In genomic region chr4:164177186-164177585, GRCh38 we compare ENCODE assay signal across 21 cellular contexts.
"Had no signal": no experiment of that assay in that cellular context is flagged by ENCODE, and none has a peak within 500 bp of the region (broad histone marks: within the 10 kb centered on the region; RNA-seq: fewer than 3 reads in every experiment).

No MANE protein-coding gene starts in this region.

- H3K36me3 Mint-ChIP-seq: activated naive CD4-positive, alpha-beta T cell treated with anti-CD3 and anti-CD28 coated beads, Interleukin-2, amount 50 U/mL, for 24 hours; mesothelial cell of epicardium had no signal

- H3K36me3 ChIP-seq: breast epithelium, left ventricle myocardium inferior, prostate gland, tibial nerve had no signal

- H3K4me1 Mint-ChIP-seq: activated naive CD4-positive, alpha-beta T cell treated with anti-CD3 and anti-CD28 coated beads, Interleukin-2, amount 50 U/mL, for 24 hours; mesothelial cell of epicardium; nephron progenitor cell had no signal

- H3K27me3 ChIP-seq: breast epithelium, tibial nerve had no signal

- H3K4me1 ChIP-seq: breast epithelium, left ventricle myocardium inferior, prostate gland, tibial nerve had no signal

- DNase-seq: activated CD4-positive, alpha-beta T cell treated with anti-CD3 and anti-CD28 coated beads for 1 hour; activated gamma-delta T cell treated with Interleukin-2 at 50 U/mL for 16 hours; activated T-cell treated with anti-CD3 and anti-CD28 coated beads, Interleukin-2, amount 50 U/mL, for 1 hour; aorta; effector CD4-positive, alpha-beta T cell; erythroblast; foreskin fibroblast; kidney glomerular epithelial cell; left ventricle myocardium inferior; nephron progenitor cell; right cardiac atrium; stimulated activated CD4-positive, alpha-beta T cell treated with anti-CD3 and anti-CD28 coated beads, Interleukin-12 subunit alpha, Interleukin-12 subunit beta, amount 100 ng/mL, for 4 hours; stimulated activated CD4-positive, alpha-beta T cell treated with anti-CD3 and anti-CD28 coated beads, Interleukin-4, amount 100 ng/mL, for 4 hours; stimulated activated naive CD8-positive, alpha-beta T cell treated with anti-CD3 and anti-CD28 coated beads, Interleukin-15, Interleukin-2, amounts not matched to agents 100 U/mL and 50 U/mL, for 24 hours; T-helper 1 cell had no signal

- H3K27me3 Mint-ChIP-seq: activated naive CD4-positive, alpha-beta T cell treated with anti-CD3 and anti-CD28 coated beads, Interleukin-2, amount 50 U/mL, for 24 hours had no signal

- H3K27ac ChIP-seq: breast epithelium, coronary artery, left ventricle myocardium inferior, prostate gland, tibial nerve had no signal

- H3K9me3 Mint-ChIP-seq: activated naive CD4-positive, alpha-beta T cell treated with anti-CD3 and anti-CD28 coated beads, Interleukin-2, amount 50 U/mL, for 24 hours; nephron progenitor cell had no signal

- H3K27ac Mint-ChIP-seq: activated naive CD4-positive, alpha-beta T cell treated with anti-CD3 and anti-CD28 coated beads, Interleukin-2, amount 50 U/mL, for 24 hours; mesothelial cell of epicardium; nephron progenitor cell had no signal

- H3K4me3 Mint-ChIP-seq: activated naive CD4-positive, alpha-beta T cell treated with anti-CD3 and anti-CD28 coated beads, Interleukin-2, amount 50 U/mL, for 24 hours; mesothelial cell of epicardium; nephron progenitor cell had no signal

- H3K9me3 ChIP-seq: breast epithelium, prostate gland, tibial nerve had no signal

- H3K4me3 ChIP-seq: breast epithelium, coronary artery, left ventricle myocardium inferior, prostate gland, tibial nerve had no signal
